1 cellular context compared by ENCODE assay signal in genomic region chr18:8654482-8655451, GRCh38.
TF ChIP-seq lines count a peak whose summit lies in the region.

No MANE protein-coding gene starts in this region.

TF ChIP-seq in IMR-90, 13 proteins besides CTCF, POLR2A, EP300 and RAD21:
- peak; percentile 82 for TF ChIP-seq SMC3 (IDR thresholded peaks at IDR 0.05; ENCODE audit: low read depth, low read length)
- no peak for TF ChIP-seq ELK1 (IDR thresholded peaks at IDR 0.05; ENCODE audit: borderline replicate concordance, low read depth, low read length)
- no peak for TF ChIP-seq MXI1 (IDR thresholded peaks at IDR 0.05; ENCODE audit: borderline replicate concordance, low read depth, low read length)
